ENCODE assay signal across 24 cellular contexts in genomic region chr5:88939300-88939699, GRCh38.
"Had no signal": no experiment of that assay in that cellular context is flagged by ENCODE, and none has a peak within 500 bp of the region (broad histone marks: within the 10 kb centered on the region; RNA-seq: fewer than 3 reads in every experiment).

No MANE protein-coding gene starts in this region.

- H3K9me3 ChIP-seq: colonic mucosa, esophagus muscularis mucosa, mucosa of descending colon, neutrophil, right atrium auricular region, testis, tibial artery had no signal

- H3K4me1 ChIP-seq: foreskin keratinocyte, parathyroid adenoma, right atrium auricular region, testis had no signal

- H3K27ac ChIP-seq: colonic mucosa, foreskin keratinocyte, neutrophil, parathyroid adenoma, right atrium auricular region, testis had no signal

- H3K9ac ChIP-seq: parathyroid adenoma had no signal

- H3K4me3 ChIP-seq: colonic mucosa, esophagus muscularis mucosa, hepatocyte, lung, mucosa of descending colon, right atrium auricular region, testis, tibial artery had no signal

- H3K27me3 ChIP-seq: colonic mucosa, esophagus muscularis mucosa, hepatocyte, neutrophil, right atrium auricular region, testis, tibial artery had no signal

- ATAC-seq: foreskin keratinocyte; natural killer cell treated with Interleukin-12 subunit alpha and Interleukin-12 subunit beta and Interleukin-15 and Interleukin-18, amount 100 ng/mL, for 72 hours; sciatic nerve; stimulated activated memory B cell treated with anti-CD40 and anti-IgM and Interleukin-4, amounts not matched to agents 10 μg/mL and 1 μg/mL and 100 μg/mL, for 72 hours; stimulated activated naive CD8-positive, alpha-beta T cell treated with anti-CD3 and anti-CD28 coated beads, Interleukin-15, Interleukin-2, amounts not matched to agents 100 U/mL and 50 U/mL, for 24 hours had no signal

- H3K36me3 ChIP-seq: colonic mucosa, esophagus muscularis mucosa, neutrophil, right atrium auricular region, tibial artery had no signal

- DNase-seq: central memory CD4-positive, alpha-beta T cell; colonic mucosa; effector CD8-positive, alpha-beta T cell; endodermal cell; foreskin keratinocyte; head of caudate nucleus; left colon; mucosa of descending colon; naive B cell; stimulated activated CD4-positive, alpha-beta T cell treated with anti-CD3 and anti-CD28 coated beads, Interleukin-2, amount 100 ng/mL, for 24 hours; stimulated activated CD4-positive, alpha-beta T cell treated with anti-CD3 and anti-CD28 coated beads, Interleukin-4, amount 100 ng/mL, for 4 hours; stimulated activated naive CD8-positive, alpha-beta T cell treated with anti-CD3 and anti-CD28 coated beads, Interleukin-15, Interleukin-2, amounts not matched to agents 100 U/mL and 50 U/mL, for 24 hours; substantia nigra; testis; tibial artery had no signal
